8 cellular contexts compared by ENCODE assay signal in the genomic region with DNA sequence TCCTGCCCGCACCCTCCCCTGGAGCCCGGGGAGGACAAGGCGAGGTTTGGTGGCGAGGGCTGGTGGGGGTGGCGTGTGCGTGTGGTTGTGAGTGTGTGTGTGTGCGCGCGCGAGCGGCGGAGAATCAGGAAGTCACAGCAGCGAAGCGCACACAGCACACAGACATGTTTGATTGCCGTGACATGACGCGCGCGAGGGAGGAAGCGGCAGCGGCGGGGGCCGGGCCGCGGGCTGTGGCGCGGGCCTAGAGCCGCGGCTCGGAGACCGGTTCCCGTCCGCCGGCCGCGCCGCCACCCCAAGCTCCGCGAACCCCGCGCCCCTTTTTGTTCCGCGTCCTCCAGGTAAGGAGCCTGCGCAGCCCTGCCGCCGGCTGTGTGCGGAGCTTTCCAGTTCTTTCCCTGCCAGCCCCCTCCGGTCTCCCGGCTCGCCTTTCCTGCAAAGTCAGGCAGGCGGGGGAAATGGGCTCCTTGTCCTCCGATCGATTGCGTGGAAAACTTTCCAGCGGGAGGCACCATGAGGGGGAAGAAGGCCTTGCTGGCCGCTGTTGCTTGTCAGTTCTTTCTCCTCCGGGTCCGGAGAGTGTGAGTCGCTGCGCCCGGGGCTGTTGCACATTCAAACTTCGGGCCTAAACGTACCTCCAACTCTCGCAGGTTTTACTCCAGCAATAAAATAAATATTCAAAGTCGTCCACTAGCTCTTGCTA. TPM values are rescaled to one million over a fixed set of nuclear protein-coding genes. Genes with fewer than 3 reads are reported as not detected.
A peak's percentile ranks its signal among the peaks of the same experiment; 100 is the strongest.
DNase-seq lines count a peak whose midpoint lies in the region; ATAC-seq and TF ChIP-seq lines count a peak whose summit lies in the region.

No MANE protein-coding gene starts in this region.

- TF ChIP-seq POLR2A in adrenal gland (IDR thresholded peaks at IDR 0.05), result peak; percentile 49 to 86

- peak overlapping the region; percentile 79 to 97 (median 82) for H3K4me3 ChIP-seq in adrenal gland
- peak overlapping the region; percentile 62 to 97 (median 88) for H3K4me3 ChIP-seq in heart right ventricle

- H3K36me3 ChIP-seq in adrenal gland (replicated peaks in 1 of 2) (no peaks in the 10 kb centered on the region), heart right ventricle (no peaks in the 10 kb centered on the region)

- ATAC-seq in GM21367 (IDR thresholded peaks at IDR 0.05; ENCODE audit: unreplicated experiment), result peak; percentile 25
- peak; percentile 49 to 51 (median 51) for ATAC-seq in T-cell (replicated peaks in 1 of 4)
- peak; percentile 36 to 53 (median 44) for ATAC-seq in heart right ventricle

- WGBS in adrenal gland, 4 donors, result 0 to 1% (median 0%) methylated on average over 18 to 65 of the region's 65 CpGs
- 0 to 1% methylated on average over 64 of the region's 65 CpGs for WGBS in heart right ventricle, 2 donors

- POLR2A ChIA-PET in T-cell (lab: Charles Lee), result interaction anchor here in 1 of 2 donors (0.6 to 1.1 kb wide), 4 partner anchors 10 to 55 kb away, joined by 3 to 9 read pairs (median 4); no protein-coding TSS in a partner anchor

- H3K9me3 ChIP-seq in adrenal gland (replicated peaks in 1 of 3), result no peaks in the 10 kb centered on the region
- H3K9me3 ChIP-seq in heart right ventricle, result no peaks in the 10 kb centered on the region

- TF ChIP-seq CTCF in adrenal gland (IDR thresholded peaks at IDR 0.05) (no peak), heart right ventricle (IDR thresholded peaks at IDR 0.05) (no peak), type B pancreatic cell (conservative IDR thresholded peaks at IDR 0.05) (no peak)

- H3K27me3 ChIP-seq in adrenal gland (no peaks in the 10 kb centered on the region), heart right ventricle (no peaks in the 10 kb centered on the region)

- no peaks in the 10 kb centered on the region for H3K27me3 Mint-ChIP-seq in T-cell
- H3K27me3 Mint-ChIP-seq in type B pancreatic cell, result peaks cover 14% of the 10 kb centered on the region

- DNase-seq in Caki2 (ENCODE audit: low read depth) (peak; percentile 65), HuH-7 (ENCODE audit: low spot score) (peak; percentile 22), T-cell (peak; percentile 59 to 91 (median 84)), adrenal gland (peak; percentile 80 to 89 (median 85)), heart right ventricle (peak; percentile 80 to 81), posterior cingulate gyrus (peak; percentile 58 to 95 (median 69)), type B pancreatic cell (ENCODE audit: extremely low spot score, unreplicated experiment) (peak; percentile 74)

- H3K4me3 Mint-ChIP-seq in T-cell, result peak overlapping the region; percentile 97 to 100 (median 99)
- peak overlapping the region; percentile 99 for H3K4me3 Mint-ChIP-seq in type B pancreatic cell

- H3K27ac ChIP-seq in adrenal gland, result peak overlapping the region; percentile 87 to 99 (median 99)
- peak overlapping the region; percentile 92 to 99 (median 97) for H3K27ac ChIP-seq in heart right ventricle

- in situ Hi-C loops in Caki2 (cut with HindIII; ENCODE audit: low pct_unique_long_range_greater_than_20kb, low sequenced_read_pairs), result no loop called here

- intact Hi-C loops in adrenal gland (cut with DNase I), result no loop called here
- intact Hi-C loops in heart right ventricle (cut with DNase I), result loop anchor here in 6 of 10 donors (5.0 to 10.0 kb wide), 9 partner anchors 35 to 830 kb away; partner anchors contain the start of gene PUM3 (in 1 of the 6)
- intact Hi-C loops in posterior cingulate gyrus (cut with DNase I), result loop anchor here (5.0 to 10.0 kb wide), 2 partner anchors 35 to 617 kb away; no protein-coding TSS in a partner anchor

- H3K36me3 Mint-ChIP-seq in T-cell (no peaks in the 10 kb centered on the region), type B pancreatic cell (no peaks in the 10 kb centered on the region)

- H3K27ac Mint-ChIP-seq in T-cell, result peak overlapping the region; percentile 94 to 98
- H3K27ac Mint-ChIP-seq in type B pancreatic cell, result peak overlapping the region; percentile 96

- H3K9me3 Mint-ChIP-seq in T-cell, result no peaks in the 10 kb centered on the region
- H3K9me3 Mint-ChIP-seq in type B pancreatic cell, result no peaks in the 10 kb centered on the region

- H3K4me1 ChIP-seq in adrenal gland (replicated peaks in 1 of 2) (peaks cover 24 to 49% of the 10 kb centered on the region in 2 donors), heart right ventricle (peaks cover under 1 to 57% (median 48%) of the 10 kb centered on the region in 9 donors)

- CTCF ChIA-PET in T-cell (lab: Charles Lee), result interaction anchor here in 1 of 2 donors (0.6 to 1.0 kb wide), 2 partner anchors 37 to 48 kb away, joined by 3 read pairs; no protein-coding TSS in a partner anchor

- H3K4me1 Mint-ChIP-seq in T-cell, result peaks cover 53 to 60% (median 59%) of the 10 kb centered on the region in 3 donors
- H3K4me1 Mint-ChIP-seq in type B pancreatic cell (ENCODE audit: unreplicated experiment), result peaks cover 34% of the 10 kb centered on the region

RNA-seq across cellular contexts. Expression of gene SMARCA2, which starts 2.5 kb away (rescaled TPM):
- 11.5 and 20.8 TPM in 2 replicates for total RNA-seq in Caki2 (2014; rRNA removed; shearing (Covaris generic); ENCODE audit: low replicate concordance)
- 100 to 1,000 TPM; 225 to 325 (median 237) TPM for total RNA-seq in T-cell
- total RNA-seq in adrenal gland, result 100 to 1,000 TPM; 115 to 192 (median 151) TPM
- 100 to 1,000 TPM in 1 of 3 donors, 10 to 100 TPM in 2; 38.3 to 149 (median 55.5) TPM for polyA plus RNA-seq in adrenal gland
- 100 to 1,000 TPM in 6 of 10 donors, 10 to 100 TPM in 4; 76.1 to 140 (median 114) TPM for total RNA-seq in heart right ventricle
- 10 to 100 TPM; 26.5 to 33.1 TPM for polyA plus RNA-seq in heart right ventricle
- total RNA-seq in type B pancreatic cell (ENCODE audit: low replicate concordance), result 131 and 174 TPM in 2 replicates

Comparison
In these comparisons a context has a peak if more than half of its experiments do, and no peak if none do; other contexts are left out.
1. Peak in every context shown above with its lines: DNase-seq, ATAC-seq, H3K4me3 ChIP-seq and H3K27ac ChIP-seq.
2. DNase-seq: peak in every context shown above with its lines; median percentile 85 in adrenal gland; 84 in T-cell; 80 in heart right ventricle; 74 in type B pancreatic cell; 69 in posterior cingulate gyrus; 65 in Caki2; 22 in HuH-7.
3. intact Hi-C loops: an anchor here in heart right ventricle (5.0 to 10.0 kb wide) and posterior cingulate gyrus (5.0 to 10.0 kb wide); none called in adrenal gland.